In genomic region chr7:143003393-143004051, GRCh38 we compare ENCODE assay signal across 8 cellular contexts. TPM values are rescaled to one million over a fixed set of nuclear protein-coding genes. Genes with fewer than 3 reads are reported as not detected.
DNase-seq lines count a peak whose midpoint lies in the region; ATAC-seq, FAIRE-seq and TF ChIP-seq lines count a peak whose summit lies in the region.

No MANE protein-coding gene starts in this region.

- H3K9me3 Mint-ChIP-seq in Calu3 (ENCODE audit: low read depth, unreplicated experiment) = no peaks in the 10 kb centered on the region

- peak overlapping the region; percentile 71 for H3K4me3 Mint-ChIP-seq in Calu3 (ENCODE audit: low read depth, unreplicated experiment)

- CTCF ChIA-PET in Calu3 (lab: Charles Lee) = interaction anchor here (0.6 to 3.7 kb wide), 5 partner anchors 148 to 371 kb away, joined by 4 to 13 read pairs (median 8); partner anchors contain the start of gene EPHB6

- peak; percentile 15 for DNase-seq in Calu3
- peak in 40 of 76 experiments; percentile 2 to 62 (median 30) for DNase-seq in HUDEP-2 (lab: John Stamatoyannopoulos, UW; ENCODE audit: unreplicated experiment in 76 of 76)
- DNase-seq in SJCRH30 = peak; percentile 22 to 65
- no peak for DNase-seq in brain microvascular endothelial cell
- peak; percentile 14 to 27 for DNase-seq in stimulated activated CD4-positive, alpha-beta T cell treated with anti-CD3 and anti-CD28 coated beads, Interleukin-2, amount 100 ng/mL, for 48 hours
- no peak for DNase-seq in GOT3 (lab: John Stamatoyannopoulos, UW)

- peak; percentile 43 for ATAC-seq in GM19328 (IDR thresholded peaks at IDR 0.05; ENCODE audit: unreplicated experiment)

- no peaks in the 10 kb centered on the region for H3K27me3 ChIP-seq in SJCRH30
- H3K27me3 ChIP-seq in brain microvascular endothelial cell (replicated peaks) = no peaks in the 10 kb centered on the region

- H3K4me1 ChIP-seq in SJCRH30 = no peaks in the 10 kb centered on the region

- FAIRE-seq in islet of Langerhans (lab: Jason Lieb, UNC) = peak; percentile 83

- TF ChIP-seq CTCF in Calu3 (IDR thresholded peaks at IDR 0.05; ENCODE audit: unreplicated experiment) (no peak), brain microvascular endothelial cell (IDR thresholded peaks at IDR 0.05; ENCODE audit: low read depth, low read length, missing control alignments) (peak; percentile 74)

- intact Hi-C loops in Calu3 (cut with micrococcal nuclease; ENCODE audit: unreplicated experiment) = loop anchor here (1.0 to 5.0 kb wide), 3 partner anchors 121 to 371 kb away; no protein-coding TSS in a partner anchor

- H3K36me3 Mint-ChIP-seq in Calu3 (ENCODE audit: insufficient read depth, unreplicated experiment) = no peaks in the 10 kb centered on the region

- in situ Hi-C loops in brain microvascular endothelial cell (cut with HindIII; ENCODE audit: low pct_ligation_motif_present, low sequenced_read_pairs) = loop anchor here (25.0 kb wide), 1 partner anchor 209 kb away; the partner anchor contains the start of gene TAS2R40

- H3K4me3 ChIP-seq in SJCRH30 (peak overlapping the region; percentile 14; the same call in 1 of the 2 replicates), brain microvascular endothelial cell (ENCODE audit: low read depth, low read length) (no peak overlapping the region)

- H3K27me3 Mint-ChIP-seq in Calu3 (ENCODE audit: unreplicated experiment) = peaks cover 34% of the 10 kb centered on the region

- peaks cover 14% of the 10 kb centered on the region for H3K4me1 Mint-ChIP-seq in Calu3 (ENCODE audit: low read depth, unreplicated experiment)

- no peaks in the 10 kb centered on the region for H3K9me3 ChIP-seq in SJCRH30 (replicated peaks)

- H3K36me3 ChIP-seq in SJCRH30 (no peaks in the 10 kb centered on the region), brain microvascular endothelial cell (replicated peaks) (no peaks in the 10 kb centered on the region)

- H3K27ac Mint-ChIP-seq in Calu3 (ENCODE audit: unreplicated experiment) = peak overlapping the region; percentile 31

- no TSS peak for BruUV-seq in Calu3 (replicated peaks; lab: Mats Ljungman, UMichigan)

- no peak overlapping the region for H3K27ac ChIP-seq in SJCRH30
- no peak overlapping the region for H3K27ac ChIP-seq in brain microvascular endothelial cell

RNA-seq across cellular contexts. Expression of gene OR9A2, which starts 23.4 kb away (rescaled TPM):
- total RNA-seq in Calu3 (2022) = not detected in 2 replicates
- not detected in 2 replicates for total RNA-seq in SJCRH30 (2014; rRNA removed; shearing (Covaris generic))

RNA-seq across cellular contexts. Expression of gene KEL, which starts 41.4 kb away (rescaled TPM):
- not detected in 2 replicates for total RNA-seq in Calu3 (2022)
- total RNA-seq in SJCRH30 (2014; rRNA removed; shearing (Covaris generic)) = 0.08 and 0.69 TPM in 2 replicates

RNA-seq across cellular contexts. Expression of gene OR6V1, which starts 48.6 kb away (rescaled TPM):
- not detected in 2 replicates for total RNA-seq in Calu3 (2022)
- not detected in 2 replicates for total RNA-seq in SJCRH30 (2014; rRNA removed; shearing (Covaris generic))

Comparison
In these comparisons a context has a peak if more than half of its experiments do, and no peak if none do; other contexts are left out.
1. DNase-seq: peak in Calu3 (single experiment), HUDEP-2 (40 of 76), SJCRH30 (2 of 2) and stimulated activated CD4-positive, alpha-beta T cell treated with anti-CD3 and anti-CD28 coated beads, Interleukin-2, amount 100 ng/mL, for 48 hours (2 of 2); none in brain microvascular endothelial cell (single experiment) and GOT3 (single experiment).